In genomic region chr11:10785146-10785474, GRCh38 we compare ENCODE assay signal across 18 cellular contexts.
"Had no signal": no experiment of that assay in that cellular context is flagged by ENCODE, and none has a peak within 500 bp of the region (broad histone marks: within the 10 kb centered on the region; RNA-seq: fewer than 3 reads in every experiment).

No MANE protein-coding gene starts in this region.

- H3K9me3 ChIP-seq: sigmoid colon, spleen had no signal

- H3K36me3 ChIP-seq: spleen, WERI-Rb-1 had no signal

- DNase-seq: activated CD4-positive, alpha-beta T cell treated with anti-CD3 and anti-CD28 coated beads for 1 hour; activated CD8-positive, alpha-beta memory T cell treated with anti-CD3 and anti-CD28 coated beads for 24 hours; activated CD8-positive, alpha-beta memory T cell treated with anti-CD3 and anti-CD28 coated beads, Interleukin-2, amount 50 U/mL, for 48 hours; activated effector memory CD4-positive, alpha-beta T cell treated with Interleukin-2 at 50 U/mL for 16 hours; activated naive CD4-positive, alpha-beta T cell treated with anti-CD3 and anti-CD28 coated beads, Interleukin-2, amount 10 ng/mL, durations not matched to agents 7 days and 5 days; activated naive CD8-positive, alpha-beta T cell treated with anti-CD3 and anti-CD28 coated beads, Interleukin-2, amount 50 U/mL, for 24 hours; activated T-cell treated with anti-CD3 and anti-CD28 coated beads, Interleukin-2, amount 50 U/mL, for 48 hours; anterior cingulate cortex; central memory CD4-positive, alpha-beta T cell; dorsolateral prefrontal cortex; foreskin keratinocyte; hippocampal formation; mammary epithelial cell; naive B cell; sigmoid colon; spleen; stimulated activated naive B cell treated with anti-CD40 and anti-IgM and Interleukin-4, amounts not matched to agents 10 μg/mL and 1 μg/mL and 100 μg/mL, for 72 hours; WERI-Rb-1 had no signal

- H3K4me1 ChIP-seq: foreskin keratinocyte, spleen had no signal

- H3K27ac ChIP-seq: foreskin keratinocyte, sigmoid colon, spleen, WERI-Rb-1 had no signal

- H3K4me3 ChIP-seq: sigmoid colon, spleen had no signal

- H3K27me3 ChIP-seq: dorsolateral prefrontal cortex, foreskin keratinocyte, sigmoid colon, spleen had no signal
